ENCODE assay signal across 14 cellular contexts in genomic region chr14:65813760-65814387, GRCh38.
"Had no signal": no experiment of that assay in that cellular context is flagged by ENCODE, and none has a peak within 500 bp of the region (broad histone marks: within the 10 kb centered on the region; RNA-seq: fewer than 3 reads in every experiment).

No MANE protein-coding gene starts in this region.

- H3K4me1 Mint-ChIP-seq: naive B cell; stimulated activated memory B cell treated with anti-CD40 and anti-IgM and Interleukin-4, amounts not matched to agents 10 μg/mL and 1 μg/mL and 100 μg/mL, for 72 hours had no signal

- H3K27me3 Mint-ChIP-seq: activated naive CD4-positive, alpha-beta T cell treated with anti-CD3 and anti-CD28 coated beads, Interleukin-2, amount 50 U/mL, for 24 hours; activated T-cell treated with anti-CD3 and anti-CD28 coated beads, Interleukin-2, amount 50 U/mL, for 24 hours; naive B cell; stimulated activated memory B cell treated with anti-CD40 and anti-IgM and Interleukin-4, amounts not matched to agents 10 μg/mL and 1 μg/mL and 100 μg/mL, for 72 hours had no signal

- H3K36me3 Mint-ChIP-seq: activated naive CD4-positive, alpha-beta T cell treated with anti-CD3 and anti-CD28 coated beads, Interleukin-2, amount 50 U/mL, for 24 hours; naive B cell; stimulated activated memory B cell treated with anti-CD40 and anti-IgM and Interleukin-4, amounts not matched to agents 10 μg/mL and 1 μg/mL and 100 μg/mL, for 72 hours had no signal

- H3K27me3 ChIP-seq: tibial nerve had no signal

- H3K4me3 ChIP-seq: esophagus muscularis mucosa, lower lobe of right lung, smooth muscle cell, tibial nerve had no signal

- H3K9me3 ChIP-seq: lower lobe of right lung had no signal

- H3K27ac ChIP-seq: esophagus muscularis mucosa, lower lobe of right lung, tibial nerve had no signal

- H3K36me3 ChIP-seq: esophagus muscularis mucosa, lower lobe of right lung, tibial nerve had no signal

- H3K4me1 ChIP-seq: esophagus muscularis mucosa, lower lobe of right lung, tibial nerve had no signal

- ATAC-seq: lower lobe of right lung; right cardiac atrium; stimulated activated memory B cell treated with anti-CD40 and anti-IgM and Interleukin-4, amounts not matched to agents 10 μg/mL and 1 μg/mL and 100 μg/mL, for 72 hours had no signal

- H3K9me3 Mint-ChIP-seq: activated naive CD4-positive, alpha-beta T cell treated with anti-CD3 and anti-CD28 coated beads, Interleukin-2, amount 50 U/mL, for 24 hours; activated T-cell treated with anti-CD3 and anti-CD28 coated beads, Interleukin-2, amount 50 U/mL, for 24 hours had no signal

- DNase-seq: activated effector memory CD4-positive, alpha-beta T cell treated with Interleukin-2 at 50 U/mL for 16 hours; activated T-cell treated with anti-CD3 and anti-CD28 coated beads, Interleukin-2, amount 50 U/mL, for 24 hours; cerebellar nuclear complex; dermis blood vessel endothelial cell; islet precursor cell; lower lobe of right lung; naive B cell; nucleus accumbens; right cardiac atrium had no signal

- H3K4me3 Mint-ChIP-seq: activated naive CD4-positive, alpha-beta T cell treated with anti-CD3 and anti-CD28 coated beads, Interleukin-2, amount 50 U/mL, for 24 hours; activated T-cell treated with anti-CD3 and anti-CD28 coated beads, Interleukin-2, amount 50 U/mL, for 24 hours; naive B cell; stimulated activated memory B cell treated with anti-CD40 and anti-IgM and Interleukin-4, amounts not matched to agents 10 μg/mL and 1 μg/mL and 100 μg/mL, for 72 hours had no signal

- H3K27ac Mint-ChIP-seq: activated naive CD4-positive, alpha-beta T cell treated with anti-CD3 and anti-CD28 coated beads, Interleukin-2, amount 50 U/mL, for 24 hours; activated T-cell treated with anti-CD3 and anti-CD28 coated beads, Interleukin-2, amount 50 U/mL, for 24 hours; naive B cell; stimulated activated memory B cell treated with anti-CD40 and anti-IgM and Interleukin-4, amounts not matched to agents 10 μg/mL and 1 μg/mL and 100 μg/mL, for 72 hours had no signal
